Comparison of ENCODE assay signal across 1 cellular context in the genomic region with DNA sequence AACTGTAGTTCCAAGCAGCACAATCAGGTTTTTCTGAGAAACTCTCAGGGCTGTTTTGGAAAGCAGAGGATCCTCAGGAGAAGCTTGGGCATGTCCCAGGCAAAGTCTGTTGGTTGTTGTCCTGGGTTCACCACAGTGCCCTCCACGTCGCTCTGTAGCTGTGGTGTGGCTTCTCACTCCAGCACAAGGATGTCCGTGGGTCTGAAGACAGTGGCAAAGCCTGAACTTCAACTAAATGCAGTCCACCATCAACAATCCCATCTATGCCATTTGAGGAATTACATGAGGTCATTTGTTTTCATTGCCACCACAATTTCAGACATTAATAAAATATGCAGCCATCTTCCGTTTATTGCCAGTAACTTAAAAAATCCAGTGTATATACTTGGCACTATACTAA.
TF ChIP-seq lines count a peak whose summit lies in the region.

No MANE protein-coding gene starts in this region.

TF ChIP-seq in H1, 55 proteins besides CTCF, POLR2A, EP300 and RAD21:
- TF ChIP-seq, protein P1, sequence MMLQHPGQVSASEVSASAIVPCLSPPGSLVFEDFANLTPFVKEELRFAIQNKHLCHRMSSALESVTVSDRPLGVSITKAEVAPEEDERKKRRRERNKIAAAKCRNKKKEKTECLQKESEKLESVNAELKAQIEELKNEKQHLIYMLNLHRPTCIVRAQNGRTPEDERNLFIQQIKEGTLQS (IDR thresholded peaks at IDR 0.05; ENCODE audit: insufficient read depth, low read depth, low read length), result no peak
- TF ChIP-seq SUZ12 (IDR thresholded peaks at IDR 0.05; ENCODE audit: low read length) (no peak), CBX8 (IDR thresholded peaks at IDR 0.05; ENCODE audit: borderline replicate concordance, low read depth, low read length) (no peak), ASH2L (IDR thresholded peaks at IDR 0.05; ENCODE audit: low read length) (no peak)
